Comparison of ENCODE assay signal across 8 cellular contexts in the genomic region with DNA sequence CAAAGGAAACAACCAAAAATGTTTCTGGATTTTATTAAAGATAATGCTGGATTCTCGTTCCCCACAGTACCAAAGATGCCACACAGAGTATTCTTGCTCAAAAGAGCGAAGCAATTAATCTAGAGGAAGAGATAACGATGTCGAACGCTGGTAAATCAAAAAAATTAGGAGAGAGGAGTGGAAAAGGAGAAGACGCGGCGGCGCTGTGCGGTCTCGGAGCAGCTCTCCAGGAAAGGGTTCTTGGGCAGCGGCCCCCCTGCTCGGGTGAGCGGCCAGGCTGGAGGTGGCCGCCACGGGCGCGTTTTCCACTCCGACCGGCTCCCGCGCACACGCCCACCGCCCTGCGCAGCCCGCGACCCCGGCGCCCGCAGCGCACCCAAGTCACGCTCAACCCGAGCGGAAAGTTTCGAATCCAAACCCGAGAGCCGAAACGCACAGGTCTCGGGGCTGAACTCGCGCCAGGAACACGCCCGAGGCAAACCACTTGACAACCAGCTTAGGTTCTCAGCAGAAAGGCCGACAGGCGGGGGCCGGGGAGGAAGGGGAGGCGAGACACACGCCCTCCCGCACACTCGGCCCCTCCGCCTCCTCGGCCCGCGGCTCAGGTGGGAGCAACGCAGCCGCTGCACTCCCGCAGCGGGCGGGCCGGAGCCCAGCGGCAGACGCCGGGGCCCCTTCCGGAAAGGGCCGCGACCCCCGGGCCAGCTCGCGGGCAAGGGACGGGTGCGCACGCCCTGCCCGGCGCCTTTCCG. TPM values are rescaled to one million over a fixed set of nuclear protein-coding genes. Genes with fewer than 3 reads are reported as not detected.
DNase-seq lines count a peak whose midpoint lies in the region; ATAC-seq and TF ChIP-seq lines count a peak whose summit lies in the region.

No MANE protein-coding gene starts in this region.

- peak; percentile 43 to 52 for ATAC-seq in CD4-positive, CD25-positive, alpha-beta regulatory T cell (ENCODE audit: low read depth in 2 of 2)
- ATAC-seq in GM19351 (IDR thresholded peaks at IDR 0.05; ENCODE audit: unreplicated experiment) (peak; percentile 41), HG03460 (IDR thresholded peaks at IDR 0.05; ENCODE audit: unreplicated experiment) (peak; percentile 48)

- H3K36me3 ChIP-seq in CD4-positive, CD25-positive, alpha-beta regulatory T cell (ENCODE audit: control insufficient read depth, insufficient read depth, low read length) = no peaks in the 10 kb centered on the region

- DNase-seq in CD4-positive, CD25-positive, alpha-beta regulatory T cell = peak; percentile 36 to 65 (median 44)
- peak; percentile 39 for DNase-seq in activated effector memory CD4-positive, alpha-beta T cell treated with Interleukin-2 at 50 U/mL for 16 hours
- DNase-seq in foreskin fibroblast (peak; percentile 19 to 65), neural crest cell (ENCODE audit: low read depth, low spot score) (peak; percentile 52), substantia nigra (lab: John Stamatoyannopoulos, UW) (peak in 44 of 49 donors; percentile 0 to 74 (median 43))

- peaks cover 14 to 54% (median 40%) of the 10 kb centered on the region in 4 donors for H3K4me1 Mint-ChIP-seq in CD4-positive, CD25-positive, alpha-beta regulatory T cell
- peaks cover 16% of the 10 kb centered on the region for H3K4me1 Mint-ChIP-seq in neural crest cell

- H3K27ac ChIP-seq in CD4-positive, CD25-positive, alpha-beta regulatory T cell (ENCODE audit: insufficient read depth, low read length, poor library complexity, severe bottlenecking) = no peak overlapping the region
- H3K27ac ChIP-seq in substantia nigra (ENCODE audit: low read depth, low read length, poor library complexity, severe bottlenecking) = peak overlapping the region; percentile 45

- no peak for TF ChIP-seq CTCF in foreskin fibroblast (IDR thresholded peaks at IDR 0.05; ENCODE audit: low read depth, low read length)
- TF ChIP-seq CTCF in neural crest cell (conservative IDR thresholded peaks at IDR 0.05) = peak; percentile 31

- peak overlapping the region; percentile 84 to 93 (median 86) for H3K27ac Mint-ChIP-seq in CD4-positive, CD25-positive, alpha-beta regulatory T cell
- H3K27ac Mint-ChIP-seq in neural crest cell (ENCODE audit: unreplicated experiment) = peak overlapping the region; percentile 8

- H3K4me1 ChIP-seq in CD4-positive, CD25-positive, alpha-beta regulatory T cell (ENCODE audit: control insufficient read depth, insufficient read depth, low read length, poor library complexity, severe bottlenecking) = peaks cover 20% of the 10 kb centered on the region

- H3K27me3 Mint-ChIP-seq in CD4-positive, CD25-positive, alpha-beta regulatory T cell = peaks cover 5% of the 10 kb centered on the region
- peaks cover 2% of the 10 kb centered on the region for H3K27me3 Mint-ChIP-seq in neural crest cell (ENCODE audit: low read depth)

- peak overlapping the region; percentile 87 for H3K4me3 ChIP-seq in CD4-positive, CD25-positive, alpha-beta regulatory T cell (ENCODE audit: low read depth, low read length)
- peak overlapping the region; percentile 79 to 90 for H3K4me3 ChIP-seq in foreskin fibroblast (ENCODE audit: low read depth in 1 of 2, low read length in 2 of 2)

- peaks cover 6% of the 10 kb centered on the region for H3K36me3 Mint-ChIP-seq in CD4-positive, CD25-positive, alpha-beta regulatory T cell
- H3K36me3 Mint-ChIP-seq in neural crest cell (ENCODE audit: low read depth) = peaks cover 7% of the 10 kb centered on the region

- peak overlapping the region; percentile 93 to 99 (median 94) for H3K4me3 Mint-ChIP-seq in CD4-positive, CD25-positive, alpha-beta regulatory T cell
- H3K4me3 Mint-ChIP-seq in neural crest cell = peak overlapping the region; percentile 94

- H3K27me3 ChIP-seq in CD4-positive, CD25-positive, alpha-beta regulatory T cell (ENCODE audit: control insufficient read depth, insufficient read depth, low read length) = no peaks in the 10 kb centered on the region

- peaks cover 0 to 2% (median 0%) of the 10 kb centered on the region in 7 donors for H3K9me3 Mint-ChIP-seq in CD4-positive, CD25-positive, alpha-beta regulatory T cell
- H3K9me3 Mint-ChIP-seq in neural crest cell = no peaks in the 10 kb centered on the region

- H3K9me3 ChIP-seq in CD4-positive, CD25-positive, alpha-beta regulatory T cell (ENCODE audit: control insufficient read depth in 2 of 2, low read length in 2 of 2) = no peaks in the 10 kb centered on the region

TF ChIP-seq in PFSK-1, 5 proteins besides CTCF, POLR2A, EP300 and RAD21:
- TF ChIP-seq FOXP2 (optimal IDR thresholded peaks at IDR 0.05; ENCODE audit: borderline replicate concordance, extremely low read depth, extremely low read length, insufficient read depth) (peak; percentile 50), TAF1 (IDR thresholded peaks at IDR 0.05; ENCODE audit: borderline replicate concordance, insufficient read depth, low read length) (no peak), POLR2AphosphoS5 (IDR thresholded peaks at IDR 0.05; ENCODE audit: low read depth, low read length) (no peak), SIN3A (IDR thresholded peaks at IDR 0.05; ENCODE audit: borderline replicate concordance, insufficient read depth, low read length) (no peak)
TF ChIP-seq in PFSK-1: peak in this region for 1.

RNA-seq across cellular contexts. Expression of a gene that starts 0.9 kb away (rescaled TPM):
- total RNA-seq in CD4-positive, CD25-positive, alpha-beta regulatory T cell = 77.2 TPM
- polyA plus RNA-seq in CD4-positive, CD25-positive, alpha-beta regulatory T cell = 10 to 100 TPM; 50.3 to 72.7 (median 59.8) TPM
- 26.4 TPM for polyA plus RNA-seq in PFSK-1 (2012; ENCODE audit: insufficient read length, low read depth)
- total RNA-seq in neural crest cell = 43.1 and 44.6 TPM in 2 replicates
